ENCODE assay signal across 9 cellular contexts in genomic region chr1:101288491-101288944, GRCh38. TPM values are rescaled to one million over a fixed set of nuclear protein-coding genes. Genes with fewer than 3 reads are reported as not detected.
A peak's percentile ranks its signal among the peaks of the same experiment; 100 is the strongest.
DNase-seq lines count a peak whose midpoint lies in the region; ATAC-seq, FAIRE-seq and TF ChIP-seq lines count a peak whose summit lies in the region.
"Had no signal": no experiment of that assay in that cellular context is flagged by ENCODE, and none has a peak within 500 bp of the region (broad histone marks: within the 10 kb centered on the region; RNA-seq: fewer than 3 reads in every experiment).

No MANE protein-coding gene starts in this region.

- no peak overlapping the region for H3K4ac ChIP-seq in neuronal stem cell (ENCODE audit: low read length)

- no peak overlapping the region for H2BK15ac ChIP-seq in neuronal stem cell (ENCODE audit: low read length)

- H3K27ac Mint-ChIP-seq in CD8-positive, alpha-beta T cell: peak overlapping the region; percentile 86

- ATAC-seq in CD8-positive, alpha-beta T cell: peak; percentile 66
- ATAC-seq in GM19351 (IDR thresholded peaks at IDR 0.05; ENCODE audit: unreplicated experiment) (peak; percentile 50), PC-3 (peak; percentile 93), upper lobe of left lung (ENCODE audit: low FRiP score in 2 of 2) (peak; percentile 86 to 91)

- CTCF ChIA-PET in CD8-positive, alpha-beta T cell (lab: Charles Lee): interaction anchor here (0.6 to 18.3 kb wide), 72 partner anchors 9 to 420 kb away, joined by 3 to 405 read pairs (median 4); partner anchors contain the start of genes EXTL2, S1PR1 and SLC30A7
- CTCF ChIA-PET in PC-3 (lab: Charles Lee): interaction anchor here (0.5 to 1.7 kb wide), 12 partner anchors 9 to 357 kb away, joined by 3 to 19 read pairs (median 4); partner anchors contain the start of gene S1PR1

- peak overlapping the region; percentile 42; the same call in 1 of the 2 replicates for H3K4me2 ChIP-seq in PC-3 (ENCODE audit: low read length)
- no peak overlapping the region for H3K4me2 ChIP-seq in neuronal stem cell (ENCODE audit: insufficient read depth, low read length, poor library complexity, severe bottlenecking)

- H3K27me3 ChIP-seq in CD8-positive, alpha-beta T cell (ENCODE audit: insufficient read depth, low read length): no peaks in the 10 kb centered on the region
- no peaks in the 10 kb centered on the region for H3K27me3 ChIP-seq in PC-3 (ENCODE audit: low read length)
- H3K27me3 ChIP-seq in neuronal stem cell (ENCODE audit: control insufficient read depth in 3 of 3, insufficient read depth in 3 of 3, low read depth in 1 of 3, low read length in 3 of 3): no peaks in the 10 kb centered on the region
- no peaks in the 10 kb centered on the region for H3K27me3 ChIP-seq in upper lobe of left lung

- no peak overlapping the region for H3K9ac ChIP-seq in PC-3 (ENCODE audit: low read length)
- H3K9ac ChIP-seq in neuronal stem cell (ENCODE audit: low read depth, low read length, poor library complexity): no peak overlapping the region

- no peak for TF ChIP-seq POLR2A in upper lobe of left lung (IDR thresholded peaks at IDR 0.05)

- no peaks in the 10 kb centered on the region for H3K36me3 ChIP-seq in CD8-positive, alpha-beta T cell (ENCODE audit: insufficient read depth, low read length)
- H3K36me3 ChIP-seq in PC-3 (ENCODE audit: low read depth, low read length): no peaks in the 10 kb centered on the region
- H3K36me3 ChIP-seq in neuronal stem cell (replicated peaks in 1 of 2; ENCODE audit: control insufficient read depth in 2 of 2, insufficient read depth in 2 of 2, low read length in 2 of 2): no peaks in the 10 kb centered on the region
- no peaks in the 10 kb centered on the region for H3K36me3 ChIP-seq in upper lobe of left lung

- POLR2A ChIA-PET in CD8-positive, alpha-beta T cell (lab: Charles Lee): interaction anchor here (0.7 to 3.1 kb wide), 14 partner anchors 10 to 361 kb away, joined by 3 to 38 read pairs (median 4); partner anchors contain the start of gene S1PR1
- POLR2A ChIA-PET in PC-3 (lab: Charles Lee; ENCODE audit: unreplicated experiment): interaction anchor here (0.5 to 0.6 kb wide), 3 partner anchors 25 to 392 kb away, joined by 3 to 6 read pairs (median 5); no protein-coding TSS in a partner anchor

- H4K8ac ChIP-seq in neuronal stem cell (ENCODE audit: low read depth, low read length): no peak overlapping the region

- H2AFZ ChIP-seq in PC-3 (ENCODE audit: low read length): no peak overlapping the region
- peak overlapping the region; percentile 55 for H2AFZ ChIP-seq in neuronal stem cell (ENCODE audit: low read length)

- no peak overlapping the region for H2BK12ac ChIP-seq in neuronal stem cell (ENCODE audit: low read length)

- DNase-seq in CD8-positive, alpha-beta T cell: peak; percentile 39 to 77 (median 68)
- DNase-seq in HTR-8/SVneo (ENCODE audit: insufficient read length, low spot score): peak; percentile 50
- DNase-seq in PC-3: peak; percentile 97
- DNase-seq in activated T-helper 1 cell treated with Interleukin-2 at 50 U/mL for 16 hours (ENCODE audit: low read depth): peak; percentile 41
- peak; percentile 91 for DNase-seq in fibroblast of mammary gland (ENCODE audit: low read depth)
- peak; percentile 63 for DNase-seq in neuronal stem cell (ENCODE audit: low spot score)
- DNase-seq in upper lobe of left lung: peak in 1 of 2 donors; percentile 63

- no peak for TF ChIP-seq EP300 in upper lobe of left lung (IDR thresholded peaks at IDR 0.05)

- no peak overlapping the region for H2BK120ac ChIP-seq in neuronal stem cell (ENCODE audit: low read depth, low read length)

- TF ChIP-seq CTCF in CD8-positive, alpha-beta T cell (IDR thresholded peaks at IDR 0.05): peak; percentile 93
- TF ChIP-seq CTCF in PC-3 (conservative IDR thresholded peaks at IDR 0.05; ENCODE audit: low read depth, low read length) (peak; percentile 95), fibroblast of mammary gland (conservative IDR thresholded peaks at IDR 0.05; ENCODE audit: control insufficient read depth, insufficient read depth, low read depth, low read length) (peak; percentile 94), upper lobe of left lung (IDR thresholded peaks at IDR 0.05) (peak; percentile 86 to 91 (median 90))

- no TSS peak for BruUV-seq in PC-3 (replicated peaks; lab: Mats Ljungman, UMichigan)

- no peak overlapping the region for H2AK5ac ChIP-seq in neuronal stem cell (ENCODE audit: low read depth, low read length)

- H3K4me1 Mint-ChIP-seq in CD8-positive, alpha-beta T cell (ENCODE audit: low read depth): peaks cover 73% of the 10 kb centered on the region

- no peaks in the 10 kb centered on the region for H3K9me2 ChIP-seq in PC-3 (replicated peaks; ENCODE audit: low read length)

- WGBS in neuronal stem cell (ENCODE audit: extremely low coverage in 2 of 2, insufficient read length in 2 of 2, insufficient replicate concordance in 1 of 2), 2 donors: no CpG with 5 or more reads among the region's 4 CpGs
- WGBS in upper lobe of left lung, 2 donors: 33 to 35% methylated on average over 4 of the region's 4 CpGs

- no peak overlapping the region for H3K27ac ChIP-seq in CD8-positive, alpha-beta T cell (ENCODE audit: low read depth, low read length)
- H3K27ac ChIP-seq in PC-3 (ENCODE audit: low read length) (no peak overlapping the region), neuronal stem cell (replicated peaks; ENCODE audit: low read length) (no peak overlapping the region), upper lobe of left lung (peak overlapping the region in 2 of 4 donors; percentile 15 to 41)

- no peaks in the 10 kb centered on the region for H4K20me1 ChIP-seq in PC-3 (ENCODE audit: low read length)

- H3K79me1 ChIP-seq in neuronal stem cell (ENCODE audit: low read depth, low read length): no peaks in the 10 kb centered on the region

- H3K14ac ChIP-seq in neuronal stem cell (ENCODE audit: low read length): no peak overlapping the region

- H3K9me3 Mint-ChIP-seq in CD8-positive, alpha-beta T cell: no peaks in the 10 kb centered on the region

- H3K4me1 ChIP-seq in CD8-positive, alpha-beta T cell (ENCODE audit: insufficient read depth, low read length): peaks cover 69% of the 10 kb centered on the region
- H3K4me1 ChIP-seq in PC-3 (ENCODE audit: insufficient read depth, low read length) (peaks cover 30% of the 10 kb centered on the region), neuronal stem cell (ENCODE audit: control insufficient read depth in 2 of 2, insufficient read depth in 1 of 2, low read depth in 1 of 2, low read length in 2 of 2) (peaks cover 6 to 11% of the 10 kb centered on the region in 2 donors), upper lobe of left lung (peaks cover 16 to 27% (median 19%) of the 10 kb centered on the region in 4 donors)

- H3K79me2 ChIP-seq in PC-3 (ENCODE audit: low read length): no peaks in the 10 kb centered on the region

- H3K4me3 Mint-ChIP-seq in CD8-positive, alpha-beta T cell: no peak overlapping the region

- no peaks in the 10 kb centered on the region for H3K36me3 Mint-ChIP-seq in CD8-positive, alpha-beta T cell

- no peak overlapping the region for H3K18ac ChIP-seq in neuronal stem cell (ENCODE audit: low read length)

- intact Hi-C loops in CD8-positive, alpha-beta T cell (cut with DNase I, micrococcal nuclease): loop anchor here (1.0 to 5.0 kb wide), 6 partner anchors 50 to 368 kb away; partner anchors contain the start of gene DPH5 (in 1 of the 2)
- intact Hi-C loops in PC-3 (cut with micrococcal nuclease): loop anchor here (1.0 to 5.0 kb wide), 7 partner anchors 27 to 367 kb away; partner anchors contain the start of gene DPH5

- H3K23ac ChIP-seq in neuronal stem cell (ENCODE audit: low read depth, low read length, poor library complexity): no peak overlapping the region

- H3K4me3 ChIP-seq in CD8-positive, alpha-beta T cell (ENCODE audit: low read depth, low read length): no peak overlapping the region
- no peak overlapping the region for H3K4me3 ChIP-seq in PC-3 (ENCODE audit: low read length)
- no peak overlapping the region for H3K4me3 ChIP-seq in fibroblast of mammary gland (ENCODE audit: control insufficient read depth, low read depth, low read length)
- no peak overlapping the region for H3K4me3 ChIP-seq in neuronal stem cell (ENCODE audit: low read length in 2 of 2)
- H3K4me3 ChIP-seq in upper lobe of left lung: peak overlapping the region in 1 of 4 donors; percentile 26

- no peak overlapping the region for H2BK5ac ChIP-seq in neuronal stem cell (ENCODE audit: low read length)

- no peak for FAIRE-seq in HTR-8/SVneo (lab: Jason Lieb, UNC)
- FAIRE-seq: colon had no signal

- H4K91ac ChIP-seq in neuronal stem cell (ENCODE audit: low read depth, low read length, poor library complexity): no peak overlapping the region

- H3K27me3 Mint-ChIP-seq in CD8-positive, alpha-beta T cell (ENCODE audit: low read depth): no peaks in the 10 kb centered on the region

- H3K9me3 ChIP-seq in CD8-positive, alpha-beta T cell (ENCODE audit: low read length): no peaks in the 10 kb centered on the region
- no peaks in the 10 kb centered on the region for H3K9me3 ChIP-seq in PC-3 (ENCODE audit: low read length)
- peaks cover 0 to 3% of the 10 kb centered on the region in 2 donors for H3K9me3 ChIP-seq in neuronal stem cell (replicated peaks in 1 of 2; ENCODE audit: control insufficient read depth in 2 of 2, insufficient read depth in 1 of 2, low read depth in 1 of 2, low read length in 2 of 2)
- H3K9me3 ChIP-seq in upper lobe of left lung: no peaks in the 10 kb centered on the region

- H3F3A ChIP-seq in PC-3 (ENCODE audit: low read length, unreplicated experiment): no peaks in the 10 kb centered on the region

RNA-seq across cellular contexts. Expression of gene S1PR1, which starts 51.7 kb away (rescaled TPM):
- total RNA-seq in CD8-positive, alpha-beta T cell: 100 to 1,000 TPM; 416 to 420 TPM
- total RNA-seq in PC-3 (2014; rRNA removed): 2.1 TPM in 2 replicates
- 19.5 TPM for polyA plus RNA-seq in neuronal stem cell (2013, experiment 1 of 2)
- 19.0 TPM for polyA plus RNA-seq in neuronal stem cell (2013, experiment 2 of 2)
- total RNA-seq in upper lobe of left lung: 100 to 1,000 TPM in 1 of 6 donors, 10 to 100 TPM in 5; 18.9 to 130 (median 76.5) TPM
